8 cellular contexts compared by ENCODE assay signal in genomic region chr19:39502640-39503417, GRCh38. TPM values are rescaled to one million over a fixed set of nuclear protein-coding genes. Genes with fewer than 3 reads are reported as not detected.
DNase-seq lines count a peak whose midpoint lies in the region; ATAC-seq and TF ChIP-seq lines count a peak whose summit lies in the region.

No MANE protein-coding gene starts in this region.

- H3K27ac Mint-ChIP-seq in activated T-helper 17 cell treated with anti-CD3 and anti-CD28 coated beads, Interleukin-2, amount 50 U/mL, for 72 hours = no peak overlapping the region

- H3K4me3 ChIP-seq in foreskin fibroblast (ENCODE audit: low read depth in 1 of 2, low read length in 2 of 2) = no peak overlapping the region
- H3K4me3 ChIP-seq in retinal pigment epithelial cell (ENCODE audit: low read length) = no peak overlapping the region

- peak; percentile 71 for DNase-seq in RKO (ENCODE audit: low spot score)
- peak; percentile 63 to 85 for DNase-seq in foreskin fibroblast
- DNase-seq in retinal pigment epithelial cell (ENCODE audit: low read depth) = no peak
- DNase-seq in COR-L47 (lab: John Stamatoyannopoulos, UW) = no peak
- DNase-seq in NCI-H2196 (lab: John Stamatoyannopoulos, UW; ENCODE audit: unreplicated experiment) = no peak

- H3K27me3 Mint-ChIP-seq in activated T-helper 17 cell treated with anti-CD3 and anti-CD28 coated beads, Interleukin-2, amount 50 U/mL, for 72 hours = peaks cover 52% of the 10 kb centered on the region

- ATAC-seq in GM19463 (IDR thresholded peaks at IDR 0.05; ENCODE audit: unreplicated experiment) = peak; percentile 47
- ATAC-seq in activated T-helper 17 cell treated with anti-CD3 and anti-CD28 coated beads, Interleukin-2, amount 50 U/mL, for 72 hours (replicated peaks) = peak; percentile 63
- no peak for ATAC-seq in HG02588 (IDR thresholded peaks at IDR 0.05; ENCODE audit: unreplicated experiment)

- H3K9me3 Mint-ChIP-seq in activated T-helper 17 cell treated with anti-CD3 and anti-CD28 coated beads, Interleukin-2, amount 50 U/mL, for 72 hours = no peaks in the 10 kb centered on the region

- TF ChIP-seq CTCF in foreskin fibroblast (IDR thresholded peaks at IDR 0.05; ENCODE audit: low read depth, low read length) (peak; percentile 38), retinal pigment epithelial cell (conservative IDR thresholded peaks at IDR 0.05; ENCODE audit: low read depth, low read length) (peak; percentile 59)

- H3K36me3 Mint-ChIP-seq in activated T-helper 17 cell treated with anti-CD3 and anti-CD28 coated beads, Interleukin-2, amount 50 U/mL, for 72 hours (ENCODE audit: low read depth) = peaks cover 3% of the 10 kb centered on the region

- H3K4me3 Mint-ChIP-seq in activated T-helper 17 cell treated with anti-CD3 and anti-CD28 coated beads, Interleukin-2, amount 50 U/mL, for 72 hours = peak overlapping the region; percentile 12

- peaks cover 13% of the 10 kb centered on the region for H3K4me1 Mint-ChIP-seq in activated T-helper 17 cell treated with anti-CD3 and anti-CD28 coated beads, Interleukin-2, amount 50 U/mL, for 72 hours

RNA-seq across cellular contexts. Expression of gene DLL3, which starts 4.1 kb away (rescaled TPM):
- total RNA-seq in activated T-helper 17 cell treated with anti-CD3 and anti-CD28 coated beads, Interleukin-2, amount 50 U/mL, for 72 hours = 1 to 10 TPM in 1 of 2 donors, under 1 TPM in 1; 0.16 to 1.2 TPM

RNA-seq across cellular contexts. Expression of gene SELENOV, which starts 12.1 kb away (rescaled TPM):
- total RNA-seq in activated T-helper 17 cell treated with anti-CD3 and anti-CD28 coated beads, Interleukin-2, amount 50 U/mL, for 72 hours = not detected

RNA-seq across cellular contexts. Expression of gene TIMM50, which starts 22.2 kb away (rescaled TPM):
- total RNA-seq in activated T-helper 17 cell treated with anti-CD3 and anti-CD28 coated beads, Interleukin-2, amount 50 U/mL, for 72 hours = 10 to 100 TPM; 51.5 to 95.1 TPM

RNA-seq across cellular contexts. Expression of gene EID2B, which starts 29.8 kb away (rescaled TPM):
- 1 to 10 TPM; 2.8 to 3.2 TPM for total RNA-seq in activated T-helper 17 cell treated with anti-CD3 and anti-CD28 coated beads, Interleukin-2, amount 50 U/mL, for 72 hours

RNA-seq across cellular contexts. Expression of gene EID2, which starts 37.1 kb away (rescaled TPM):
- total RNA-seq in activated T-helper 17 cell treated with anti-CD3 and anti-CD28 coated beads, Interleukin-2, amount 50 U/mL, for 72 hours = 10 to 100 TPM in 1 of 2 donors, 1 to 10 TPM in 1; 9.4 to 13.4 TPM

Comparison
In these comparisons a context has a peak if more than half of its experiments do, and no peak if none do; other contexts are left out.
1. DNase-seq: peak in RKO (single experiment) and foreskin fibroblast (2 of 2); none in retinal pigment epithelial cell (single experiment), COR-L47 (single experiment) and NCI-H2196 (single experiment).